In the genomic region with DNA sequence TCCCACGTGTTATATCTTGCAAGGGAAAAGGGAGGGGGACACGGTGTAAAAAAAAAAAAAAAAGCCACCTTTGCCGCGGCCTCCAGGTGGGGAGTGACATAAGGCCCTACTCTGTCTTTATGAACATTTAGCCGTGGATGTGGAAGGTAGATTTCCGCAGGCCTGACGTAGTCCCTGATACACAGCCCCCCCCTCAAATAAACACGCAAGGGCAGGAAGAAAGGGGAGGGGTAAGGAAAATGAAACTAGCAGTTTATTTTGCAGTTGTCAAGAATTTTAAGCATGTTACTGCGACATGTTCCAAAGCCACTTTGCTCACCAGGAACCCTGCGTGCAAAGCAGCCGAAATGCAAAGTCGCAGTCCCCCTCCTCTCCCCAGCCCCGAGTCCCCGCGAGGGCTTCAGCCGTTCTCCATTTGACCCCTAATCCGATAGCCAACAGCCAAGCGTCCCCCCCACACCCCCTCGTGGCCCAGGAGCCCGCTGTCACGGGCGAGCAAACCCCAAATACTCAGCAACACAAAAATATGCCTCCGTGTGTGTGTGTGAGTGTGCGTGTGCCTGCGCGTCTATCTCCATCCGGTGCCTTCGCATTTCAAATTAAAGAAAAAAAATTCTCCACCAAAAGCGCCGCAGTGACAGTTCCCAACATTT, we compare ENCODE assay signal across 1 cellular context.
TF ChIP-seq lines count a peak whose summit lies in the region.

No MANE protein-coding gene starts in this region.

TF ChIP-seq in GM12878, 131 proteins besides CTCF, POLR2A, EP300 and RAD21 (continues in another document):
- TF ChIP-seq CHD1 (IDR thresholded peaks at IDR 0.05; ENCODE audit: low read depth, low read length) (no peak), IKZF1 (conservative IDR thresholded peaks at IDR 0.05) (no peak), NFYA (IDR thresholded peaks at IDR 0.05; ENCODE audit: borderline replicate concordance, low read depth, low read length) (no peak), ZBTB40 (IDR thresholded peaks at IDR 0.05; ENCODE audit: borderline replicate concordance) (peak; percentile 41; the same call in 1 of the 2 replicates), CEBPB (IDR thresholded peaks at IDR 0.05; ENCODE audit: borderline replicate concordance in 1 of 2, low read depth in 2 of 2, low read length in 2 of 2) (no peak), RB1 (IDR thresholded peaks at IDR 0.05; ENCODE audit: borderline replicate concordance) (no peak), EZH2 (IDR thresholded peaks at IDR 0.05; ENCODE audit: borderline replicate concordance, control insufficient read depth, low read depth, low read length) (no peak), HDAC2 (IDR thresholded peaks at IDR 0.05) (0 out of 2 replicates have a peak, but pooled peaks have one; percentile 50), CHD4 (IDR thresholded peaks at IDR 0.05) (no peak), FOXK2 (IDR thresholded peaks at IDR 0.05) (no peak), MTA2 (IDR thresholded peaks at IDR 0.05; ENCODE audit: low read depth) (no peak), USF1 (IDR thresholded peaks at IDR 0.05; ENCODE audit: borderline replicate concordance, extremely low read length, insufficient read depth, low read depth, low read length) (no peak), SIN3A (IDR thresholded peaks at IDR 0.05; ENCODE audit: low read depth, low read length) (no peak), SUPT20H (IDR thresholded peaks at IDR 0.05; ENCODE audit: borderline replicate concordance, control insufficient read depth, low read depth, low read length) (no peak), BHLHE40 (IDR thresholded peaks at IDR 0.05; ENCODE audit: borderline replicate concordance in 1 of 2, low read depth in 2 of 2, low read length in 1 of 2) (peak in 1 of 2 experiments; percentile 36; a peak in 1 of 4 replicates), KAT2A (conservative IDR thresholded peaks at IDR 0.05; ENCODE audit: control insufficient read depth, low read depth, low read length) (no peak), NFIC (IDR thresholded peaks at IDR 0.05; ENCODE audit: low read depth, low read length) (no peak), EED (IDR thresholded peaks at IDR 0.05; ENCODE audit: low read depth) (no peak), GABPA (IDR thresholded peaks at IDR 0.05; ENCODE audit: low read depth) (0 out of 2 replicates have a peak, but pooled peaks have one; percentile 50), SKIL (IDR thresholded peaks at IDR 0.05; ENCODE audit: low read depth, poor library complexity, severe bottlenecking) (no peak), BRCA1 (IDR thresholded peaks at IDR 0.05; ENCODE audit: low read depth, low read length) (no peak), MXI1 (IDR thresholded peaks at IDR 0.05; ENCODE audit: low read depth, low read length) (0 out of 2 replicates have a peak, but pooled peaks have one; percentile 36)
- TF ChIP-seq, protein P1, sequence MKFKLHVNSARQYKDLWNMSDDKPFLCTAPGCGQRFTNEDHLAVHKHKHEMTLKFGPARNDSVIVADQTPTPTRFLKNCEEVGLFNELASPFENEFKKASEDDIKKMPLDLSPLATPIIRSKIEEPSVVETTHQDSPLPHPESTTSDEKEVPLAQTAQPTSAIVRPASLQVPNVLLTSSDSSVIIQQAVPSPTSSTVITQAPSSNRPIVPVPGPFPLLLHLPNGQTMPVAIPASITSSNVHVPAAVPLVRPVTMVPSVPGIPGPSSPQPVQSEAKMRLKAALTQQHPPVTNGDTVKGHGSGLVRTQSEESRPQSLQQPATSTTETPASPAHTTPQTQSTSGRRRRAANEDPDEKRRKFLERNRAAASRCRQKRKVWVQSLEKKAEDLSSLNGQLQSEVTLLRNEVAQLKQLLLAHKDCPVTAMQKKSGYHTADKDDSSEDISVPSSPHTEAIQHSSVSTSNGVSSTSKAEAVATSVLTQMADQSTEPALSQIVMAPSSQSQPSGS (IDR thresholded peaks at IDR 0.05; ENCODE audit: low read length) = no peak
- TF ChIP-seq, protein P2, sequence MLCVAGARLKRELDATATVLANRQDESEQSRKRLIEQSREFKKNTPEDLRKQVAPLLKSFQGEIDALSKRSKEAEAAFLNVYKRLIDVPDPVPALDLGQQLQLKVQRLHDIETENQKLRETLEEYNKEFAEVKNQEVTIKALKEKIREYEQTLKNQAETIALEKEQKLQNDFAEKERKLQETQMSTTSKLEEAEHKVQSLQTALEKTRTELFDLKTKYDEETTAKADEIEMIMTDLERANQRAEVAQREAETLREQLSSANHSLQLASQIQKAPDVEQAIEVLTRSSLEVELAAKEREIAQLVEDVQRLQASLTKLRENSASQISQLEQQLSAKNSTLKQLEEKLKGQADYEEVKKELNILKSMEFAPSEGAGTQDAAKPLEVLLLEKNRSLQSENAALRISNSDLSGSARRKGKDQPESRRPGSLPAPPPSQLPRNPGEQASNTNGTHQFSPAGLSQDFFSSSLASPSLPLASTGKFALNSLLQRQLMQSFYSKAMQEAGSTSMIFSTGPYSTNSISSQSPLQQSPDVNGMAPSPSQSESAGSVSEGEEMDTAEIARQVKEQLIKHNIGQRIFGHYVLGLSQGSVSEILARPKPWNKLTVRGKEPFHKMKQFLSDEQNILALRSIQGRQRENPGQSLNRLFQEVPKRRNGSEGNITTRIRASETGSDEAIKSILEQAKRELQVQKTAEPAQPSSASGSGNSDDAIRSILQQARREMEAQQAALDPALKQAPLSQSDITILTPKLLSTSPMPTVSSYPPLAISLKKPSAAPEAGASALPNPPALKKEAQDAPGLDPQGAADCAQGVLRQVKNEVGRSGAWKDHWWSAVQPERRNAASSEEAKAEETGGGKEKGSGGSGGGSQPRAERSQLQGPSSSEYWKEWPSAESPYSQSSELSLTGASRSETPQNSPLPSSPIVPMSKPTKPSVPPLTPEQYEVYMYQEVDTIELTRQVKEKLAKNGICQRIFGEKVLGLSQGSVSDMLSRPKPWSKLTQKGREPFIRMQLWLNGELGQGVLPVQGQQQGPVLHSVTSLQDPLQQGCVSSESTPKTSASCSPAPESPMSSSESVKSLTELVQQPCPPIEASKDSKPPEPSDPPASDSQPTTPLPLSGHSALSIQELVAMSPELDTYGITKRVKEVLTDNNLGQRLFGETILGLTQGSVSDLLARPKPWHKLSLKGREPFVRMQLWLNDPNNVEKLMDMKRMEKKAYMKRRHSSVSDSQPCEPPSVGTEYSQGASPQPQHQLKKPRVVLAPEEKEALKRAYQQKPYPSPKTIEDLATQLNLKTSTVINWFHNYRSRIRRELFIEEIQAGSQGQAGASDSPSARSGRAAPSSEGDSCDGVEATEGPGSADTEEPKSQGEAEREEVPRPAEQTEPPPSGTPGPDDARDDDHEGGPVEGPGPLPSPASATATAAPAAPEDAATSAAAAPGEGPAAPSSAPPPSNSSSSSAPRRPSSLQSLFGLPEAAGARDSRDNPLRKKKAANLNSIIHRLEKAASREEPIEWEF (IDR thresholded peaks at IDR 0.05; ENCODE audit: insufficient replicate concordance, low read depth, low read length) = no peak
- TF ChIP-seq, protein P3, sequence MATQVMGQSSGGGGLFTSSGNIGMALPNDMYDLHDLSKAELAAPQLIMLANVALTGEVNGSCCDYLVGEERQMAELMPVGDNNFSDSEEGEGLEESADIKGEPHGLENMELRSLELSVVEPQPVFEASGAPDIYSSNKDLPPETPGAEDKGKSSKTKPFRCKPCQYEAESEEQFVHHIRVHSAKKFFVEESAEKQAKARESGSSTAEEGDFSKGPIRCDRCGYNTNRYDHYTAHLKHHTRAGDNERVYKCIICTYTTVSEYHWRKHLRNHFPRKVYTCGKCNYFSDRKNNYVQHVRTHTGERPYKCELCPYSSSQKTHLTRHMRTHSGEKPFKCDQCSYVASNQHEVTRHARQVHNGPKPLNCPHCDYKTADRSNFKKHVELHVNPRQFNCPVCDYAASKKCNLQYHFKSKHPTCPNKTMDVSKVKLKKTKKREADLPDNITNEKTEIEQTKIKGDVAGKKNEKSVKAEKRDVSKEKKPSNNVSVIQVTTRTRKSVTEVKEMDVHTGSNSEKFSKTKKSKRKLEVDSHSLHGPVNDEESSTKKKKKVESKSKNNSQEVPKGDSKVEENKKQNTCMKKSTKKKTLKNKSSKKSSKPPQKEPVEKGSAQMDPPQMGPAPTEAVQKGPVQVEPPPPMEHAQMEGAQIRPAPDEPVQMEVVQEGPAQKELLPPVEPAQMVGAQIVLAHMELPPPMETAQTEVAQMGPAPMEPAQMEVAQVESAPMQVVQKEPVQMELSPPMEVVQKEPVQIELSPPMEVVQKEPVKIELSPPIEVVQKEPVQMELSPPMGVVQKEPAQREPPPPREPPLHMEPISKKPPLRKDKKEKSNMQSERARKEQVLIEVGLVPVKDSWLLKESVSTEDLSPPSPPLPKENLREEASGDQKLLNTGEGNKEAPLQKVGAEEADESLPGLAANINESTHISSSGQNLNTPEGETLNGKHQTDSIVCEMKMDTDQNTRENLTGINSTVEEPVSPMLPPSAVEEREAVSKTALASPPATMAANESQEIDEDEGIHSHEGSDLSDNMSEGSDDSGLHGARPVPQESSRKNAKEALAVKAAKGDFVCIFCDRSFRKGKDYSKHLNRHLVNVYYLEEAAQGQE (IDR thresholded peaks at IDR 0.05; ENCODE audit: low read depth, low read length) = no peak
- TF ChIP-seq, protein P4, sequence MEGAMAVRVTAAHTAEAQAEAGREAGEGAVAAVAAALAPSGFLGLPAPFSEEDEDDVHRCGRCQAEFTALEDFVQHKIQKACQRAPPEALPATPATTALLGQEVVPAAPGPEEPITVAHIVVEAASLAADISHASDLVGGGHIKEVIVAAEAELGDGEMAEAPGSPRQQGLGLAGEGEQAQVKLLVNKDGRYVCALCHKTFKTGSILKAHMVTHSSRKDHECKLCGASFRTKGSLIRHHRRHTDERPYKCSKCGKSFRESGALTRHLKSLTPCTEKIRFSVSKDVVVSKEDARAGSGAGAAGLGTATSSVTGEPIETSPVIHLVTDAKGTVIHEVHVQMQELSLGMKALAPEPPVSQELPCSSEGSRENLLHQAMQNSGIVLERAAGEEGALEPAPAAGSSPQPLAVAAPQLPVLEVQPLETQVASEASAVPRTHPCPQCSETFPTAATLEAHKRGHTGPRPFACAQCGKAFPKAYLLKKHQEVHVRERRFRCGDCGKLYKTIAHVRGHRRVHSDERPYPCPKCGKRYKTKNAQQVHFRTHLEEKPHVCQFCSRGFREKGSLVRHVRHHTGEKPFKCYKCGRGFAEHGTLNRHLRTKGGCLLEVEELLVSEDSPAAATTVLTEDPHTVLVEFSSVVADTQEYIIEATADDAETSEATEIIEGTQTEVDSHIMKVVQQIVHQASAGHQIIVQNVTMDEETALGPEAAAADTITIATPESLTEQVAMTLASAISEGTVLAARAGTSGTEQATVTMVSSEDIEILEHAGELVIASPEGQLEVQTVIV (IDR thresholded peaks at IDR 0.05; ENCODE audit: borderline replicate concordance, partially characterized antibody) = no peak
- TF ChIP-seq, protein P5, sequence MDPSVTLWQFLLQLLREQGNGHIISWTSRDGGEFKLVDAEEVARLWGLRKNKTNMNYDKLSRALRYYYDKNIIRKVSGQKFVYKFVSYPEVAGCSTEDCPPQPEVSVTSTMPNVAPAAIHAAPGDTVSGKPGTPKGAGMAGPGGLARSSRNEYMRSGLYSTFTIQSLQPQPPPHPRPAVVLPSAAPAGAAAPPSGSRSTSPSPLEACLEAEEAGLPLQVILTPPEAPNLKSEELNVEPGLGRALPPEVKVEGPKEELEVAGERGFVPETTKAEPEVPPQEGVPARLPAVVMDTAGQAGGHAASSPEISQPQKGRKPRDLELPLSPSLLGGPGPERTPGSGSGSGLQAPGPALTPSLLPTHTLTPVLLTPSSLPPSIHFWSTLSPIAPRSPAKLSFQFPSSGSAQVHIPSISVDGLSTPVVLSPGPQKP (IDR thresholded peaks at IDR 0.05; ENCODE audit: low read depth, low read length) = no peak
